In genomic region chr20:32674362-32674789, GRCh38 we compare ENCODE assay signal across 1 cellular context.
TF ChIP-seq lines count a peak whose summit lies in the region.

No MANE protein-coding gene starts in this region.

TF ChIP-seq in HepG2, 621 proteins besides CTCF, POLR2A, EP300 and RAD21 (continued from another document and continues in another):
- TF ChIP-seq ZBTB33 (CRISPR knock-in tag; IDR thresholded peaks at IDR 0.05) (peak; percentile 6; the same call in 1 of the 2 replicates), XRCC5 (optimal IDR thresholded peaks at IDR 0.05; ENCODE audit: low read length) (no peak), ONECUT2 (CRISPR knock-in tag; IDR thresholded peaks at IDR 0.05) (no peak), ZC3H13 (CRISPR knock-in tag; IDR thresholded peaks at IDR 0.05) (no peak), PBX2 (CRISPR knock-in tag; IDR thresholded peaks at IDR 0.05) (no peak), RAD51 (IDR thresholded peaks at IDR 0.05; ENCODE audit: borderline replicate concordance) (no peak), MIER2 (CRISPR knock-in tag; IDR thresholded peaks at IDR 0.05) (no peak), ZNF484 (CRISPR knock-in tag; IDR thresholded peaks at IDR 0.05; ENCODE audit: borderline replicate concordance, low read depth) (no peak), EED (CRISPR knock-in tag; IDR thresholded peaks at IDR 0.05) (no peak), ZNF143 (CRISPR knock-in tag; IDR thresholded peaks at IDR 0.05) (no peak), ZMAT5 (CRISPR knock-in tag; IDR thresholded peaks at IDR 0.05; ENCODE audit: borderline replicate concordance, low read depth) (no peak), ZSCAN22 (CRISPR knock-in tag; IDR thresholded peaks at IDR 0.05) (no peak), ATF7 (IDR thresholded peaks at IDR 0.05) (no peak), ATF7 (CRISPR knock-in tag; IDR thresholded peaks at IDR 0.05) (no peak), ZNF430 (CRISPR knock-in tag; IDR thresholded peaks at IDR 0.05) (0 out of 2 replicates have a peak, but pooled peaks have one; percentile 14), NFIC (IDR thresholded peaks at IDR 0.05; ENCODE audit: low read length) (no peak), SOX13 (IDR thresholded peaks at IDR 0.05) (no peak), SOX13 (CRISPR knock-in tag; conservative IDR thresholded peaks at IDR 0.05 in 1 of 2, IDR thresholded peaks at IDR 0.05 in 1 of 2) (no peak), PAXIP1 (CRISPR knock-in tag; conservative IDR thresholded peaks at IDR 0.05) (no peak), MED13 (CRISPR knock-in tag; IDR thresholded peaks at IDR 0.05) (no peak), ARID3A (IDR thresholded peaks at IDR 0.05; ENCODE audit: low read depth, low read length) (0 out of 2 replicates have a peak, but pooled peaks have one; percentile 31), BRD4 (CRISPR knock-in tag; IDR thresholded peaks at IDR 0.05) (no peak), SP4 (CRISPR knock-in tag; IDR thresholded peaks at IDR 0.05) (no peak), SP5 (CRISPR knock-in tag; IDR thresholded peaks at IDR 0.05; ENCODE audit: borderline replicate concordance, low read depth) (0 out of 2 replicates have a peak, but pooled peaks have one; percentile 13), TOE1 (CRISPR knock-in tag; IDR thresholded peaks at IDR 0.05) (no peak), ZFP62 (CRISPR knock-in tag; IDR thresholded peaks at IDR 0.05) (no peak), ZNF331 (CRISPR knock-in tag; IDR thresholded peaks at IDR 0.05) (no peak), E2F1 (CRISPR knock-in tag; IDR thresholded peaks at IDR 0.05) (no peak), FLYWCH1 (CRISPR knock-in tag; IDR thresholded peaks at IDR 0.05) (no peak), ZBTB49 (CRISPR knock-in tag; IDR thresholded peaks at IDR 0.05; ENCODE audit: borderline replicate concordance) (no peak), CCAR2 (optimal IDR thresholded peaks at IDR 0.05; ENCODE audit: low read depth, low read length) (no peak), HOMEZ (CRISPR knock-in tag; IDR thresholded peaks at IDR 0.05; ENCODE audit: low read depth) (no peak), ZNF839 (CRISPR knock-in tag; IDR thresholded peaks at IDR 0.05; ENCODE audit: borderline replicate concordance) (no peak), HMGXB3 (CRISPR knock-in tag; IDR thresholded peaks at IDR 0.05; ENCODE audit: borderline replicate concordance) (0 out of 2 replicates have a peak, but pooled peaks have one; percentile 49), ZNF570 (CRISPR knock-in tag; IDR thresholded peaks at IDR 0.05; ENCODE audit: borderline replicate concordance) (no peak), NR2F1 (CRISPR knock-in tag; IDR thresholded peaks at IDR 0.05) (no peak), ATRX (CRISPR knock-in tag; IDR thresholded peaks at IDR 0.05; ENCODE audit: borderline replicate concordance) (no peak), GFI1 (CRISPR knock-in tag; IDR thresholded peaks at IDR 0.05; ENCODE audit: borderline replicate concordance) (no peak), ATF2 (CRISPR knock-in tag; IDR thresholded peaks at IDR 0.05) (no peak), ZIK1 (CRISPR knock-in tag; IDR thresholded peaks at IDR 0.05; ENCODE audit: borderline replicate concordance, low read depth) (no peak), ZMAT3 (CRISPR knock-in tag; conservative IDR thresholded peaks at IDR 0.05) (peak; percentile 75), SOX5 (CRISPR knock-in tag; IDR thresholded peaks at IDR 0.05; ENCODE audit: borderline replicate concordance) (0 out of 2 replicates have a peak, but pooled peaks have one; percentile 12), NR2F6 (IDR thresholded peaks at IDR 0.05) (0 out of 2 replicates have a peak, but pooled peaks have one; percentile 9), NR2F6 (CRISPR knock-in tag; IDR thresholded peaks at IDR 0.05) (peak; percentile 39; the same call in 1 of the 2 replicates)
